In the genomic region with DNA sequence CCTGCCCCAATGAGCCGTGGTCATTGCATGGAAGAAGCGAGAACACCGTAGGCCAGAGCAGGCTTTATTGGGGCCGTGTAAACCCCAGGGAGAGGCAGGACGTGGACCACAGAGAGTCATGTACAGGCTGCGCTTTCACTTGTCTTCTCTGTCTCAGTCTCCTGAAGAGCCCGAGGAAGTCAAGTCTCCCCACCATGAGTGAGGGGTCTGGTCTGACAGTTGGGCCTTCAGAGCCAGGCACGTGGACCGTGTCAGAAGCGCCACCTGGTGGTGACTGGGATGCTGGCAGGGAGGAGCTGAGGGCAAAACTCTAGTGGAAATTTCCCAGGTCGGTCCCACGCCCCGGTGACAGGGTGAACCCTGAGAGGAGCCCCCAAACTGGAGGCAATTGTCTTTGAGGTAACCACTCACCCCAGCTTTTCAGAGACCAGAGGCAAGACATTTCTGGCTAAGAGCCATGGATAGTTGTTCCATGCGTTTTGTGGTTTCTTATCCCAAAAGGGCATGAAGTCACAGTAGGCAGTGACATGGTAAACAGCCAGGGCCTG, we compare ENCODE assay signal across 9 cellular contexts. TPM values are rescaled to one million over a fixed set of nuclear protein-coding genes. Genes with fewer than 3 reads are reported as not detected.
A peak's percentile ranks its signal among the peaks of the same experiment; 100 is the strongest.
DNase-seq lines count a peak whose midpoint lies in the region; ATAC-seq and TF ChIP-seq lines count a peak whose summit lies in the region.
"Had no signal": no experiment of that assay in that cellular context is flagged by ENCODE, and none has a peak within 500 bp of the region (broad histone marks: within the 10 kb centered on the region; RNA-seq: fewer than 3 reads in every experiment).

No MANE protein-coding gene starts in this region.

- H3K4me1 ChIP-seq in adrenal gland (replicated peaks in 1 of 2), result peaks cover 0 to 6% of the 10 kb centered on the region in 2 donors
- H3K4me1 ChIP-seq in right cardiac atrium (ENCODE audit: control insufficient read depth, insufficient read depth, low read length), result peaks cover 22% of the 10 kb centered on the region
- H3K4me1 ChIP-seq in smooth muscle cell (ENCODE audit: low read depth), result no peaks in the 10 kb centered on the region

- WGBS in adrenal gland, 4 donors, result 41 to 100% (median 45%) methylated on average over 2 to 14 of the region's 14 CpGs
- WGBS in right cardiac atrium, result 45% methylated on average over 14 of the region's 14 CpGs
- WGBS in smooth muscle cell (ENCODE audit: low lambda C conversion rate), result 58% methylated on average over 14 of the region's 14 CpGs

- H3K36me3 ChIP-seq in adrenal gland (replicated peaks in 1 of 2) (peaks cover 0 to 26% of the 10 kb centered on the region in 2 donors), smooth muscle cell (ENCODE audit: low read depth) (peaks cover 7% of the 10 kb centered on the region)

- H4K20me1 ChIP-seq in smooth muscle cell (ENCODE audit: low read depth), result peaks cover 8% of the 10 kb centered on the region

- H3K4me3 ChIP-seq in adrenal gland, result no peak overlapping the region
- no peak overlapping the region for H3K4me3 ChIP-seq in right cardiac atrium (ENCODE audit: low read length)
- no peak overlapping the region for H3K4me3 ChIP-seq in smooth muscle cell

- no peak overlapping the region for H2AFZ ChIP-seq in smooth muscle cell (ENCODE audit: low read depth)

- H3K27ac ChIP-seq in adrenal gland, result no peak overlapping the region
- no peak overlapping the region for H3K27ac ChIP-seq in right cardiac atrium (ENCODE audit: low read length)
- H3K27ac ChIP-seq in smooth muscle cell (ENCODE audit: low read depth), result no peak overlapping the region

- TF ChIP-seq POLR2A in adrenal gland (IDR thresholded peaks at IDR 0.05), result no peak

- TF ChIP-seq CTCF in adrenal gland (IDR thresholded peaks at IDR 0.05) (peak; percentile 89 to 96 (median 94)), smooth muscle cell (IDR thresholded peaks at IDR 0.05; ENCODE audit: borderline replicate concordance, insufficient read depth, poor library complexity, severe bottlenecking) (peak; percentile 95)

- H3K27me3 ChIP-seq in adrenal gland, result no peaks in the 10 kb centered on the region
- H3K27me3 ChIP-seq in right cardiac atrium (ENCODE audit: control insufficient read depth, insufficient read depth), result no peaks in the 10 kb centered on the region
- no peaks in the 10 kb centered on the region for H3K27me3 ChIP-seq in smooth muscle cell (ENCODE audit: low read depth)

- DNase-seq in D341Med (ENCODE audit: low spot score) (peak; percentile 85), HuH-7 (ENCODE audit: low spot score) (peak; percentile 75), T-helper 1 cell (peak; percentile 43 to 78 (median 67)), adrenal gland (peak; percentile 69 to 91 (median 77)), right cardiac atrium (peak; percentile 76 to 93 (median 91)), smooth muscle cell (lab: John Stamatoyannopoulos, UW; ENCODE audit: unreplicated experiment) (peak; percentile 46), middle frontal gyrus (ENCODE audit: extremely low spot score, low spot score) (no peak)

- ATAC-seq in right cardiac atrium (peak; percentile 42 to 45), GM18868 (IDR thresholded peaks at IDR 0.05; ENCODE audit: unreplicated experiment) (no peak)

- peaks cover 9% of the 10 kb centered on the region for H3F3A ChIP-seq in smooth muscle cell (ENCODE audit: low read depth)

- H3K9me3 ChIP-seq in adrenal gland (replicated peaks in 1 of 3) (no peaks in the 10 kb centered on the region), right cardiac atrium (ENCODE audit: control insufficient read depth, low read length) (no peaks in the 10 kb centered on the region), smooth muscle cell (replicated peaks; ENCODE audit: low read depth) (no peaks in the 10 kb centered on the region)

- H3K79me2 ChIP-seq in smooth muscle cell (ENCODE audit: low read depth), result no peaks in the 10 kb centered on the region

- H3K9ac ChIP-seq in smooth muscle cell (ENCODE audit: low read depth), result no peak overlapping the region

- H3K4me2 ChIP-seq in smooth muscle cell, result no peak overlapping the region

- intact Hi-C loops in adrenal gland (cut with DNase I), result loop anchor here (5.0 kb wide), 1 partner anchor 43 kb away; no protein-coding TSS in a partner anchor
- intact Hi-C loops in right cardiac atrium (cut with DNase I), result loop anchor here in 2 of 4 donors (5.0 kb wide), 1 partner anchor 43 kb away; no protein-coding TSS in a partner anchor

RNA-seq across cellular contexts. Expression of a gene that starts 17.4 kb away (rescaled TPM):
- total RNA-seq in adrenal gland, result 10 to 100 TPM in 1 of 8 donors, 1 to 10 TPM in 7; 2.0 to 23.9 (median 5.3) TPM
- 10 to 100 TPM in 2 of 3 donors, 1 to 10 TPM in 1; 3.9 to 28.2 (median 12.3) TPM for polyA plus RNA-seq in adrenal gland
- 10 to 100 TPM; 13.9 to 20.7 (median 17.3) TPM for total RNA-seq in right cardiac atrium
- 10.5 TPM for polyA plus RNA-seq in right cardiac atrium
- total RNA-seq in smooth muscle cell, result 0.09 TPM in 1 of 2 replicates, not detected in the other
- polyA plus RNA-seq in smooth muscle cell, result not detected in 2 replicates

RNA-seq across cellular contexts. Expression of a gene that starts 24.0 kb away (rescaled TPM):
- total RNA-seq in adrenal gland (100 to 1,000 TPM; 128 to 205 (median 162) TPM), right cardiac atrium (100 to 1,000 TPM; 121 to 148 (median 144) TPM), smooth muscle cell (45.1 and 46.9 TPM in 2 replicates)
- polyA plus RNA-seq in adrenal gland (100 to 1,000 TPM in 1 of 3 donors, 10 to 100 TPM in 2; 42.0 to 137 (median 54.0) TPM), right cardiac atrium (87.6 TPM), smooth muscle cell (4.9 and 7.8 TPM in 2 replicates)

RNA-seq across cellular contexts. Expression of a gene that starts 29.7 kb away (rescaled TPM):
- total RNA-seq in adrenal gland, result not detected
- under 1 TPM in 1 of 3 donors, not detected in 2; 0.08 TPM for polyA plus RNA-seq in adrenal gland
- total RNA-seq in right cardiac atrium, result not detected
- polyA plus RNA-seq in right cardiac atrium, result not detected
- not detected in 2 replicates for total RNA-seq in smooth muscle cell
- polyA plus RNA-seq in smooth muscle cell, result 0.08 and 0.52 TPM in 2 replicates
- total RNA-seq: dermis microvascular lymphatic vessel endothelial cell had no signal

RNA-seq across cellular contexts. Expression of a gene that starts 49.7 kb away (rescaled TPM):
- total RNA-seq in adrenal gland (10 to 100 TPM in 3 of 8 donors, 1 to 10 TPM in 5; 2.1 to 12.7 (median 5.3) TPM), right cardiac atrium (1 to 10 TPM; 2.9 to 5.9 (median 4.1) TPM), smooth muscle cell (15.4 and 17.8 TPM in 2 replicates)
- polyA plus RNA-seq in adrenal gland (1 to 10 TPM; 1.7 to 5.1 (median 4.5) TPM), right cardiac atrium (4.3 TPM), smooth muscle cell (30.6 and 32.2 TPM in 2 replicates)
